ENCODE assay signal across 23 cellular contexts in the genomic region with DNA sequence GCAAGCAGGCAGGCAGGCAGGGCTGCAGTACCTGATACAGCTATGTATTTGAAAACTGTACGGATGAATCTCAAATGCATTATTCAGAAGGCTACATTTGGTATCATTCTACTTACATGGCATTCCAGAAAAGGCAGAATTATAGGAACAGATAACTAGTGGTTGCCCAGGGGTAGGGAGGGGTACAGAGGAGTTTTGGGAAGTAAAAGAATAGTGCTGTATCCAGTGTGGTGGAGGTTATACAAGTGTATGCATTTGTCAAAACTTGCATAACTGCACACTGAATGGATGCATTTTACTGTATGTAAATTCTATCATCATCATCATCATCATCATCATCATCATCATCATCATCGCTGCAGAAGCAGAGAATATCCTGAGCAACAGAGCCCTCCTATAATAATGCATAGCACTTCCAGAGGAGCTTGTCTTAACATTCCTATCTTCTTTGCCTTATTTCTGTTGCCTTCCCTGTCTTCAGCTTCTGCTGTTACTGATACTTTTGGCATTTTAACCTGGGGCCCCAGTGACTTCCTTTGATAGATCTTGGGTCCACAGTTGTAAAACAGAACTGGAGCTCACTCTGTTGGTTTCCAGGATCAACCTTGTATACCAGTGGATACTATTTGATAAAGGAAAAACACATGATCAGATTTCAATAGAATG.
A peak's percentile ranks its signal among the peaks of the same experiment; 100 is the strongest.
DNase-seq lines count a peak whose midpoint lies in the region; ATAC-seq, FAIRE-seq and TF ChIP-seq lines count a peak whose summit lies in the region.
"Had no signal": no experiment of that assay in that cellular context is flagged by ENCODE, and none has a peak within 500 bp of the region (broad histone marks: within the 10 kb centered on the region; RNA-seq: fewer than 3 reads in every experiment).

No MANE protein-coding gene starts in this region.

- H3K9ac ChIP-seq in PC-3 (ENCODE audit: low read length): no peak overlapping the region
- H3K9ac ChIP-seq in HepG2 (ENCODE audit: insufficient read depth, low read depth, low read length): no peak overlapping the region

- no peak overlapping the region for H3K27ac Mint-ChIP-seq in activated T-cell treated with anti-CD3 and anti-CD28 coated beads, Interleukin-2, amount 50 U/mL, for 72 hours
- H3K27ac Mint-ChIP-seq: CD4-positive, CD25-positive, alpha-beta regulatory T cell; CD8-positive, alpha-beta memory T cell; IgD-negative memory B cell had no signal

- H3K4me3 Mint-ChIP-seq in activated T-cell treated with anti-CD3 and anti-CD28 coated beads, Interleukin-2, amount 50 U/mL, for 72 hours: no peak overlapping the region
- H3K4me3 Mint-ChIP-seq: CD4-positive, CD25-positive, alpha-beta regulatory T cell; CD8-positive, alpha-beta memory T cell; IgD-negative memory B cell had no signal

- intact Hi-C loops in PC-3 (cut with micrococcal nuclease): no loop called here
- intact Hi-C loops in HepG2 (cut with micrococcal nuclease; ENCODE audit: unreplicated experiment): no loop called here

- H3K4me1 ChIP-seq in PC-3 (ENCODE audit: insufficient read depth, low read length) (peaks cover 31% of the 10 kb centered on the region), HepG2 (ENCODE audit: insufficient read depth, low read length) (no peaks in the 10 kb centered on the region)
- H3K4me1 ChIP-seq: BE2C had no signal

- H3K27ac ChIP-seq in PC-3 (ENCODE audit: low read length): peak overlapping the region; percentile 25; the same call in 1 of the 2 replicates
- H3K27ac ChIP-seq in HepG2 (ENCODE audit: extremely low read length, insufficient read depth, low read length): no peak overlapping the region

- no peaks in the 10 kb centered on the region for H3K36me3 Mint-ChIP-seq in activated T-cell treated with anti-CD3 and anti-CD28 coated beads, Interleukin-2, amount 50 U/mL, for 72 hours (ENCODE audit: insufficient read depth in 2 of 2)

- no TSS peak for BruUV-seq in PC-3 (replicated peaks; lab: Mats Ljungman, UMichigan)
- no TSS peak for BruUV-seq in HepG2 (replicated peaks; lab: Mats Ljungman, UMichigan)

- H3K36me3 ChIP-seq in PC-3 (ENCODE audit: low read depth, low read length): no peaks in the 10 kb centered on the region
- peaks cover 12 to 66% of the 10 kb centered on the region in 2 experiments for H3K36me3 ChIP-seq in HepG2 (replicated peaks in 1 of 2; ENCODE audit: control insufficient read depth in 1 of 2, insufficient read depth in 2 of 2, low read length in 2 of 2)
- H3K36me3 ChIP-seq: BE2C had no signal

- TF ChIP-seq POLR2A in HepG2 (IDR thresholded peaks at IDR 0.05; ENCODE audit: insufficient read depth in 1 of 2, low read depth in 2 of 2, low read length in 2 of 2): no peak

- no peak for TF ChIP-seq RAD21 in HepG2 (CRISPR knock-in tag; IDR thresholded peaks at IDR 0.05)

- 97% methylated on average over 2 of the region's 2 CpGs for WGBS in HepG2 (ENCODE audit: low lambda C conversion rate)

- no peak for FAIRE-seq in HepG2 (lab: Jason Lieb, UNC)
- no peak for FAIRE-seq in GM19239 (lab: Jason Lieb, UNC)

- H3F3A ChIP-seq in PC-3 (ENCODE audit: low read length, unreplicated experiment): peaks cover 4% of the 10 kb centered on the region

- H3K4me1 Mint-ChIP-seq in activated T-cell treated with anti-CD3 and anti-CD28 coated beads, Interleukin-2, amount 50 U/mL, for 72 hours (ENCODE audit: low read depth): no peaks in the 10 kb centered on the region
- H3K4me1 Mint-ChIP-seq: CD4-positive, CD25-positive, alpha-beta regulatory T cell; CD8-positive, alpha-beta memory T cell; IgD-negative memory B cell had no signal

- ATAC-seq in PC-3 (no peak), HepG2 (peak; percentile 36; the same call in 2 of the 3 replicates)
- ATAC-seq in activated T-cell treated with anti-CD3 and anti-CD28 coated beads, Interleukin-2, amount 50 U/mL, for 72 hours (replicated peaks in 1 of 2): no peak

- CTCF ChIA-PET in PC-3 (lab: Charles Lee) (no interaction called here), HepG2 (lab: Yijun Ruan, JAX; ENCODE audit: low intra/inter-chr PET ratio, low total read pairs) (no interaction called here)

- DNase-seq in ELR (ENCODE audit: low read depth) (peak; percentile 3), HCEC 1CT (peak; percentile 7), PC-3 (no peak), HepG2 (ENCODE audit: low spot score) (no peak), amygdala (lab: John Stamatoyannopoulos, UW) (no peak), GM19239 (ENCODE audit: insufficient read length, low spot score) (no peak)
- DNase-seq in activated T-cell treated with anti-CD3 and anti-CD28 coated beads, Interleukin-2, amount 50 U/mL, for 72 hours: no peak
- DNase-seq: ACHN; BE2C; C1 segment of cervical spinal cord; CD4-positive, CD25-positive, alpha-beta regulatory T cell; CD8-positive, alpha-beta memory T cell; COR-L47; DMS 273 treated with DMSO at 0.1 percent for 48 hours; DMS53; DND-41; EL; GDM1; GOT3; H7; Karpas-422; KBM-7 had no signal

- H3K27me3 ChIP-seq in PC-3 (ENCODE audit: low read length) (no peaks in the 10 kb centered on the region), HepG2 (ENCODE audit: control insufficient read depth in 1 of 2, insufficient read depth in 2 of 2, low read length in 2 of 2) (no peaks in the 10 kb centered on the region)
- H3K27me3 ChIP-seq: BE2C had no signal

- TF ChIP-seq EP300 in HepG2 (IDR thresholded peaks at IDR 0.05; ENCODE audit: low read depth in 2 of 2, low read length in 2 of 2) (no peak), HepG2 (CRISPR knock-in tag; IDR thresholded peaks at IDR 0.05; ENCODE audit: borderline replicate concordance) (no peak)

- H3K4me3 ChIP-seq in PC-3 (ENCODE audit: low read length): no peak overlapping the region
- no peak overlapping the region for H3K4me3 ChIP-seq in HepG2 (replicated peaks in 1 of 3; ENCODE audit: insufficient read depth in 1 of 3, low read depth in 2 of 3, low read length in 3 of 3)

- POLR2A ChIA-PET in PC-3 (lab: Charles Lee; ENCODE audit: unreplicated experiment): no interaction called here
- POLR2A ChIA-PET in HepG2 (lab: Yijun Ruan, JAX): no interaction called here

- in situ Hi-C loops in HepG2 (cut with HindIII; ENCODE audit: extremely low pct_ligation_motif_present, low pct_unique_long_range_greater_than_20kb): no loop called here

- H3K27me3 Mint-ChIP-seq in activated T-cell treated with anti-CD3 and anti-CD28 coated beads, Interleukin-2, amount 50 U/mL, for 72 hours (ENCODE audit: low read depth): no peaks in the 10 kb centered on the region
- H3K27me3 Mint-ChIP-seq: CD4-positive, CD25-positive, alpha-beta regulatory T cell; CD8-positive, alpha-beta memory T cell; IgD-negative memory B cell had no signal

- no peak overlapping the region for H2AFZ ChIP-seq in PC-3 (ENCODE audit: low read length)
- H2AFZ ChIP-seq in HepG2 (ENCODE audit: low read length): no peak overlapping the region

- no peaks in the 10 kb centered on the region for H3K9me2 ChIP-seq in PC-3 (replicated peaks; ENCODE audit: low read length)

- H4K20me1 ChIP-seq in PC-3 (ENCODE audit: low read length) (no peaks in the 10 kb centered on the region), HepG2 (ENCODE audit: insufficient read depth, low read length) (peaks cover 30% of the 10 kb centered on the region)

- TF ChIP-seq CTCF in PC-3 (conservative IDR thresholded peaks at IDR 0.05; ENCODE audit: low read depth, low read length) (no peak), HepG2 (CRISPR knock-in tag; IDR thresholded peaks at IDR 0.05) (no peak)

- H3K9me3 Mint-ChIP-seq in activated T-cell treated with anti-CD3 and anti-CD28 coated beads, Interleukin-2, amount 50 U/mL, for 72 hours: no peaks in the 10 kb centered on the region
- H3K9me3 Mint-ChIP-seq: CD4-positive, CD25-positive, alpha-beta regulatory T cell; CD8-positive, alpha-beta memory T cell; IgD-negative memory B cell had no signal

- no peaks in the 10 kb centered on the region for H3K79me2 ChIP-seq in PC-3 (ENCODE audit: low read length)
- H3K79me2 ChIP-seq in HepG2 (ENCODE audit: insufficient read depth, low read length): peaks cover 5% of the 10 kb centered on the region

- H3K4me2 ChIP-seq in PC-3 (ENCODE audit: low read length) (no peak overlapping the region), HepG2 (ENCODE audit: low read depth, low read length) (no peak overlapping the region)

- H3K9me3 ChIP-seq in PC-3 (ENCODE audit: low read length): no peaks in the 10 kb centered on the region
- H3K9me3 ChIP-seq in HepG2 (ENCODE audit: low read length): no peaks in the 10 kb centered on the region
- H3K9me3 ChIP-seq: BE2C had no signal

TF ChIP-seq in HepG2, 621 proteins besides CTCF, POLR2A, EP300 and RAD21:
- TF ChIP-seq RORA (CRISPR knock-in tag; IDR thresholded peaks at IDR 0.05): no peak
- TF ChIP-seq RBM22 (optimal IDR thresholded peaks at IDR 0.05; ENCODE audit: low read length): peak; percentile 78
- TF ChIP-seq POLR2G (IDR thresholded peaks at IDR 0.05; ENCODE audit: low read depth, low read length): 0 out of 2 replicates have a peak, but pooled peaks have one; percentile 4
- no peak for TF ChIP-seq TARDBP (CRISPR knock-in tag; IDR thresholded peaks at IDR 0.05)
- TF ChIP-seq KLF15 (CRISPR knock-in tag; IDR thresholded peaks at IDR 0.05; ENCODE audit: borderline replicate concordance): no peak
- TF ChIP-seq AGO2 (optimal IDR thresholded peaks at IDR 0.05; ENCODE audit: low read depth, low read length): peak; percentile 35
- TF ChIP-seq ZNF30 (CRISPR knock-in tag; IDR thresholded peaks at IDR 0.05): no peak
- TF ChIP-seq PHF8 (CRISPR knock-in tag; IDR thresholded peaks at IDR 0.05): no peak
- peak; percentile 86 for TF ChIP-seq CREB1 (IDR thresholded peaks at IDR 0.05)
- TF ChIP-seq CREB1 (CRISPR knock-in tag; IDR thresholded peaks at IDR 0.05): no peak
- TF ChIP-seq ZNF570 (CRISPR knock-in tag; IDR thresholded peaks at IDR 0.05; ENCODE audit: borderline replicate concordance): no peak
- TF ChIP-seq CBX1 (IDR thresholded peaks at IDR 0.05; ENCODE audit: low read depth): no peak
- TF ChIP-seq POLR2AphosphoS5 (IDR thresholded peaks at IDR 0.05; ENCODE audit: low read depth, low read length): 0 out of 2 replicates have a peak, but pooled peaks have one; percentile 5
- TF ChIP-seq ZNF292 (CRISPR knock-in tag; IDR thresholded peaks at IDR 0.05; ENCODE audit: borderline replicate concordance, low read depth): no peak

Comparison
In these comparisons a context has a peak if more than half of its experiments do, and no peak if none do; other contexts are left out.
1. DNase-seq: peak in ELR (single experiment) and HCEC 1CT (single experiment); none in PC-3 (single experiment), HepG2 (single experiment), activated T-cell treated with anti-CD3 and anti-CD28 coated beads, Interleukin-2, amount 50 U/mL, for 72 hours (0 of 2), amygdala (0 of 56) and GM19239 (single experiment).